ENCODE assay signal across 1 cellular context in genomic region chr11:79441159-79441875, GRCh38.
TF ChIP-seq lines count a peak whose summit lies in the region.

No MANE protein-coding gene starts in this region.

TF ChIP-seq in H1, 55 proteins besides CTCF, POLR2A, EP300 and RAD21:
- TF ChIP-seq TAF1 (IDR thresholded peaks at IDR 0.05; ENCODE audit: low read depth, low read length) = no peak; the same call in 1 of the 2 replicates
- TF ChIP-seq YY1 (IDR thresholded peaks at IDR 0.05; ENCODE audit: low read depth, low read length) = 0 out of 2 replicates have a peak, but pooled peaks have one; percentile 7
- TF ChIP-seq ASH2L (IDR thresholded peaks at IDR 0.05; ENCODE audit: low read length) = peak; percentile 16
- TF ChIP-seq TCF12 (IDR thresholded peaks at IDR 0.05; ENCODE audit: low read depth, low read length) = no peak
